Comparison of ENCODE assay signal across 11 cellular contexts in genomic region chr10:61628875-61629513, GRCh38. TPM values are rescaled to one million over a fixed set of nuclear protein-coding genes. Genes with fewer than 3 reads are reported as not detected.
DNase-seq lines count a peak whose midpoint lies in the region; ATAC-seq and TF ChIP-seq lines count a peak whose summit lies in the region.
"Had no signal": no experiment of that assay in that cellular context is flagged by ENCODE, and none has a peak within 500 bp of the region (broad histone marks: within the 10 kb centered on the region; RNA-seq: fewer than 3 reads in every experiment).

No MANE protein-coding gene starts in this region.

- CTCF ChIA-PET in mammary epithelial cell (lab: Charles Lee; ENCODE audit: low non-redundant PET): no interaction called here

- H3K4me3 ChIP-seq in mammary epithelial cell (replicated peaks in 1 of 3; ENCODE audit: insufficient read depth in 1 of 3, low read depth in 2 of 3, low read length in 3 of 3) (no peak overlapping the region), kidney epithelial cell (ENCODE audit: low read depth, low read length) (no peak overlapping the region)

- H3K36me3 ChIP-seq in mammary epithelial cell (ENCODE audit: insufficient read depth, low read length) (no peaks in the 10 kb centered on the region), kidney epithelial cell (ENCODE audit: control insufficient read depth, insufficient read depth, low read length) (no peaks in the 10 kb centered on the region)

- peak overlapping the region; percentile 3 for H3K4me3 Mint-ChIP-seq in type B pancreatic cell
- H3K4me3 Mint-ChIP-seq: H9; naive thymus-derived CD8-positive, alpha-beta T cell had no signal

- H4K20me1 ChIP-seq in mammary epithelial cell (ENCODE audit: insufficient read depth, low read length): no peaks in the 10 kb centered on the region

- ATAC-seq in HG03108 (IDR thresholded peaks at IDR 0.05; ENCODE audit: unreplicated experiment) (no peak), GM18907 (IDR thresholded peaks at IDR 0.05; ENCODE audit: unreplicated experiment) (no peak), HG03159 (IDR thresholded peaks at IDR 0.05; ENCODE audit: unreplicated experiment) (no peak)
- ATAC-seq: naive thymus-derived CD8-positive, alpha-beta T cell had no signal

- no peaks in the 10 kb centered on the region for H3K36me3 Mint-ChIP-seq in type B pancreatic cell
- H3K36me3 Mint-ChIP-seq: naive thymus-derived CD8-positive, alpha-beta T cell had no signal

- peak overlapping the region; percentile 45 for H3K4me2 ChIP-seq in mammary epithelial cell (ENCODE audit: insufficient read depth, low read depth, low read length)

- DNase-seq in HT1080 (ENCODE audit: low read depth) (peak; percentile 77), mammary epithelial cell (peak; percentile 85), kidney epithelial cell (ENCODE audit: low read depth) (peak; percentile 92), type B pancreatic cell (ENCODE audit: extremely low spot score, unreplicated experiment) (no peak), NCI-H2029 treated with DMSO at 0.1 percent for 48 hours (lab: John Stamatoyannopoulos, UW) (no peak)
- DNase-seq: naive thymus-derived CD8-positive, alpha-beta T cell; SIG-M5 had no signal

- BruUV-seq in mammary epithelial cell (replicated peaks; lab: Mats Ljungman, UMichigan): no TSS peak

- no peak for TF ChIP-seq CTCF in mammary epithelial cell (conservative IDR thresholded peaks at IDR 0.05 in 1 of 2, IDR thresholded peaks at IDR 0.05 in 1 of 2; ENCODE audit: extremely low read depth in 1 of 2, insufficient read depth in 1 of 2, low read depth in 1 of 2, low read length in 2 of 2)
- no peak for TF ChIP-seq CTCF in kidney epithelial cell (IDR thresholded peaks at IDR 0.05; ENCODE audit: insufficient read depth, low read length, poor library complexity, severe bottlenecking)
- TF ChIP-seq CTCF in type B pancreatic cell (conservative IDR thresholded peaks at IDR 0.05): no peak

- in situ Hi-C loops in mammary epithelial cell (cut with MboI; ENCODE audit: low sequenced_read_pairs in 2 of 2): no loop called here

- no peaks in the 10 kb centered on the region for H3K9me3 ChIP-seq in mammary epithelial cell (replicated peaks; ENCODE audit: insufficient read depth, low read length)

- dilution Hi-C loops in mammary epithelial cell (cut with HindIII; ENCODE audit: low sequenced_read_pairs): no loop called here

- peak overlapping the region; percentile 29 for H3K27ac ChIP-seq in mammary epithelial cell (ENCODE audit: insufficient read depth, low read depth, low read length)

- 23% methylated on average over 2 of the region's 4 CpGs for WGBS in mammary epithelial cell (ENCODE audit: low coverage, missing lambda C conversion rate)

- peaks cover 12% of the 10 kb centered on the region for H3K4me1 ChIP-seq in mammary epithelial cell (ENCODE audit: insufficient read depth, low read length)

- H3K4me1 Mint-ChIP-seq in type B pancreatic cell (ENCODE audit: unreplicated experiment): peaks cover 18% of the 10 kb centered on the region
- H3K4me1 Mint-ChIP-seq: naive thymus-derived CD8-positive, alpha-beta T cell had no signal

- H3K9ac ChIP-seq in mammary epithelial cell (ENCODE audit: insufficient read depth, low read length): no peak overlapping the region

- H3K27me3 ChIP-seq in mammary epithelial cell (ENCODE audit: insufficient read depth, low read length): no peaks in the 10 kb centered on the region
- H3K27me3 ChIP-seq in kidney epithelial cell (ENCODE audit: control insufficient read depth, insufficient read depth, low read length): no peaks in the 10 kb centered on the region

- peaks cover 4% of the 10 kb centered on the region for H3K27me3 Mint-ChIP-seq in type B pancreatic cell

- no peaks in the 10 kb centered on the region for H3K79me2 ChIP-seq in mammary epithelial cell (ENCODE audit: insufficient read depth, low read length)

- intact Hi-C loops in mammary epithelial cell (cut with micrococcal nuclease): no loop called here

- no peaks in the 10 kb centered on the region for H3K9me3 Mint-ChIP-seq in type B pancreatic cell
- H3K9me3 Mint-ChIP-seq: H9; naive thymus-derived CD8-positive, alpha-beta T cell had no signal

- no peak overlapping the region for H2AFZ ChIP-seq in mammary epithelial cell (ENCODE audit: low read depth, low read length)

- H3K27ac Mint-ChIP-seq in type B pancreatic cell: peak overlapping the region; percentile 52
- H3K27ac Mint-ChIP-seq: H9; naive thymus-derived CD8-positive, alpha-beta T cell had no signal

RNA-seq across cellular contexts. Expression of gene CABCOCO1, which starts 33.7 kb away (rescaled TPM):
- not detected in 2 replicates for total RNA-seq in HT1080 (2014; rRNA removed; shearing (Covaris generic))
- polyA plus RNA-seq in HT1080 (2015; cell fraction: cytosol; rRNA removed): 0.08 TPM in 1 of 2 replicates, not detected in the other
- polyA plus RNA-seq in HT1080 (2015; cell fraction: nucleus; rRNA removed): 0.10 TPM in 1 of 2 replicates, not detected in the other
- not detected for total RNA-seq in mammary epithelial cell
- polyA plus RNA-seq in mammary epithelial cell: not detected
- polyA minus RNA-seq in mammary epithelial cell: not detected
- 0.07 and 0.33 TPM in 2 replicates for total RNA-seq in kidney epithelial cell
- not detected in 2 replicates for total RNA-seq in type B pancreatic cell (ENCODE audit: low replicate concordance)
- total RNA-seq: H9; naive thymus-derived CD8-positive, alpha-beta T cell had no signal
- polyA plus RNA-seq: naive thymus-derived CD8-positive, alpha-beta T cell had no signal

Comparison
In these comparisons a context has a peak if more than half of its experiments do, and no peak if none do; other contexts are left out.
1. DNase-seq: peak in HT1080 (single experiment), mammary epithelial cell (single experiment) and kidney epithelial cell (single experiment); none in type B pancreatic cell (single experiment) and NCI-H2029 treated with DMSO at 0.1 percent for 48 hours (single experiment).